8 cellular contexts compared by ENCODE assay signal in the genomic region with DNA sequence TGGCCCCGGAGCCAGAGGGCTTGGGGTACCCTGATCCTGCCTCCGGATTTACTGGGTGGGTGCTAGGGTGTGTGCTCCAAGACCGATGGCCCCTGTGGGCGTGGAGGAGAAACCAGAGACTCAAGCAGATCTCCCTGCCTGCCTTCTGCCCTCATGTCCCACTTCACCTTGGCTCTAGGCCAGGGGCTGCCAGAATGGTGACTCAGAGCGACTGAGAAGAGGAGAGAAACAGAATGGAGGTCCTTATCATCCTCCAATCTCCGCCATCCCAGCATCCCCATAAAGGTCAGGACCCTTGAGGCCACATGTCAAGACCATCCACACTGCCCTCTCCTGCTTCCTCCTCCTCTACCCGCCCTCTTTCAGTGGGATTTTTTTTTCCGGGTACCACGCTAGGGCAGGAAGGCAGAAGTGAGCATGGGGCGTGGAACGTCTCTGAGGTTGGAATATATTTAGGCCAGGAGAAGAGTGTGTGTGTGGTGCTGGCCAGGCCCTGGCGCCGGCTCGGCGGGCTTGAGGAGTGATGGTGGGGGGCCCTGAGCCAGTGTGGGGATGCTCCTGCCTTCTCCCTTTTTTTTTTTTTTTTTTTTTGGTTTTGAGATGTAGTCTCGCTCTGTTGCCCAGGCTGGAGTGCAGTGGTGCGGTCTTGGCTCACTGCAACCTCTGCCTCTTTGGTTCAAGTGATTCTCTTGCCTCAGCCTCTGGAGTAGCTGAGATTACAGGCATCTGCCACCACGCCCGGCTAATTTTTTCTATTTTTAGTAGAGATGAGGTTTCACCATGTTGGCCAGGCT. TPM values are rescaled to one million over a fixed set of nuclear protein-coding genes. Genes with fewer than 3 reads are reported as not detected.
DNase-seq lines count a peak whose midpoint lies in the region; ATAC-seq and TF ChIP-seq lines count a peak whose summit lies in the region.

No MANE protein-coding gene starts in this region.

- peak; percentile 64 to 91 (median 68) for DNase-seq in CD8-positive, alpha-beta memory T cell
- DNase-seq in M059J (ENCODE audit: low read depth) (peak; percentile 97), lung (ENCODE audit: low spot score) (peak; percentile 88), germinal center (ENCODE audit: low spot score) (no peak)
- peak; percentile 73 for DNase-seq in activated CD4-positive, alpha-beta T cell treated with anti-CD3 and anti-CD28 coated beads for 1 hour
- DNase-seq in central memory CD8-positive, alpha-beta T cell (ENCODE audit: low spot score in 2 of 2), result peak; percentile 47 to 54
- DNase-seq in stimulated activated CD8-positive, alpha-beta memory T cell treated with anti-CD3 and anti-CD28 coated beads, Interleukin-15, amount 100 ng/mL, for 48 hours (ENCODE audit: low read depth in 2 of 2), result peak; percentile 69 to 78

- peaks cover 49 to 68% (median 55%) of the 10 kb centered on the region in 3 donors for H3K4me1 Mint-ChIP-seq in CD8-positive, alpha-beta memory T cell
- H3K4me1 Mint-ChIP-seq in central memory CD8-positive, alpha-beta T cell, result peaks cover 45% of the 10 kb centered on the region

- H3K27me3 ChIP-seq in CD8-positive, alpha-beta memory T cell (ENCODE audit: insufficient read depth, low read length, poor library complexity, severe bottlenecking), result no peaks in the 10 kb centered on the region
- no peaks in the 10 kb centered on the region for H3K27me3 ChIP-seq in lung (ENCODE audit: control insufficient read depth, insufficient read depth)

- no peak for ATAC-seq in central memory CD8-positive, alpha-beta T cell (replicated peaks; ENCODE audit: extremely low read depth, poor library complexity, severe bottlenecking)
- ATAC-seq in lung (ENCODE audit: insufficient read depth, low FRiP score), result no peak
- no peak for ATAC-seq in GM18502 (IDR thresholded peaks at IDR 0.05; ENCODE audit: poor library complexity, unreplicated experiment)

- peak overlapping the region; percentile 51 for H3K4me3 ChIP-seq in CD8-positive, alpha-beta memory T cell (ENCODE audit: low read length)
- no peak overlapping the region for H3K4me3 ChIP-seq in lung

- H3K4me1 ChIP-seq in CD8-positive, alpha-beta memory T cell (ENCODE audit: insufficient read depth, low read length), result peaks cover 63% of the 10 kb centered on the region
- peaks cover 3 to 19% of the 10 kb centered on the region in 2 donors for H3K4me1 ChIP-seq in lung (ENCODE audit: control insufficient read depth in 2 of 2, insufficient read depth in 2 of 2, low read length in 2 of 2)

- no peaks in the 10 kb centered on the region for H3K9me3 ChIP-seq in CD8-positive, alpha-beta memory T cell (ENCODE audit: low read length)
- no peaks in the 10 kb centered on the region for H3K9me3 ChIP-seq in lung (ENCODE audit: control insufficient read depth in 2 of 2, insufficient read depth in 1 of 2, low read length in 1 of 2)

- no peaks in the 10 kb centered on the region for H3K27me3 Mint-ChIP-seq in CD8-positive, alpha-beta memory T cell
- no peaks in the 10 kb centered on the region for H3K27me3 Mint-ChIP-seq in central memory CD8-positive, alpha-beta T cell

- no peaks in the 10 kb centered on the region for H3K36me3 ChIP-seq in CD8-positive, alpha-beta memory T cell (ENCODE audit: insufficient read depth, low read length)
- no peaks in the 10 kb centered on the region for H3K36me3 ChIP-seq in lung (ENCODE audit: control insufficient read depth in 2 of 2, insufficient read depth in 2 of 2, low read length in 2 of 2)

- H3K27ac Mint-ChIP-seq in CD8-positive, alpha-beta memory T cell, result peak overlapping the region; percentile 95 to 98 (median 97)
- H3K27ac Mint-ChIP-seq in central memory CD8-positive, alpha-beta T cell (ENCODE audit: low read depth), result peak overlapping the region; percentile 86

- CTCF ChIA-PET in CD8-positive, alpha-beta memory T cell (lab: Charles Lee), result interaction anchor here (0.9 to 1.2 kb wide), 3 partner anchors 10 to 23 kb away, joined by 3 to 5 read pairs (median 5); no protein-coding TSS in a partner anchor

- POLR2A ChIA-PET in CD8-positive, alpha-beta memory T cell (lab: Charles Lee), result interaction anchor here (1.6 to 6.2 kb wide), 3 partner anchors 10 to 20 kb away, joined by 4 to 27 read pairs (median 16); no protein-coding TSS in a partner anchor

- peak overlapping the region; percentile 39 for H3K27ac ChIP-seq in CD8-positive, alpha-beta memory T cell (ENCODE audit: low read depth, low read length)
- H3K27ac ChIP-seq in lung (ENCODE audit: low read depth in 1 of 2, low read length in 1 of 2), result peak overlapping the region; percentile 61 to 76

- no peaks in the 10 kb centered on the region for H3K9me3 Mint-ChIP-seq in CD8-positive, alpha-beta memory T cell
- no peaks in the 10 kb centered on the region for H3K9me3 Mint-ChIP-seq in central memory CD8-positive, alpha-beta T cell

- WGBS in lung, 2 donors, result 28 to 31% methylated on average over 19 of the region's 19 CpGs

- peak overlapping the region; percentile 82 to 92 (median 87) for H3K4me3 Mint-ChIP-seq in CD8-positive, alpha-beta memory T cell
- peak overlapping the region; percentile 76 for H3K4me3 Mint-ChIP-seq in central memory CD8-positive, alpha-beta T cell

- no peak for TF ChIP-seq CTCF in lung (IDR thresholded peaks at IDR 0.05; ENCODE audit: control extremely low read depth, extremely low read depth)

- H3K36me3 Mint-ChIP-seq in CD8-positive, alpha-beta memory T cell, result peaks cover 0 to 2% (median 0%) of the 10 kb centered on the region in 3 donors
- H3K36me3 Mint-ChIP-seq in central memory CD8-positive, alpha-beta T cell (ENCODE audit: insufficient read depth), result peaks cover 11% of the 10 kb centered on the region

RNA-seq across cellular contexts. Expression of a gene that starts 22.3 kb away (rescaled TPM):
- total RNA-seq in CD8-positive, alpha-beta memory T cell, result 100 to 1,000 TPM; 102 to 111 TPM
- polyA plus RNA-seq in CD8-positive, alpha-beta memory T cell, result 277 TPM
- total RNA-seq in M059J (2014; rRNA removed; shearing (Covaris generic)), result 16.6 and 33.0 TPM in 2 replicates
- 10 to 100 TPM; 29.8 to 93.5 TPM for total RNA-seq in lung
- polyA plus RNA-seq in lung, result 100 to 1,000 TPM in 1 of 2 donors, 10 to 100 TPM in 1; 92.5 to 242 TPM

RNA-seq across cellular contexts. Expression of a gene that starts 22.4 kb away (rescaled TPM):
- total RNA-seq in CD8-positive, alpha-beta memory T cell, result 10 to 100 TPM; 60.9 to 63.7 TPM
- 58.7 TPM for polyA plus RNA-seq in CD8-positive, alpha-beta memory T cell
- 122 and 124 TPM in 2 replicates for total RNA-seq in M059J (2014; rRNA removed; shearing (Covaris generic))
- total RNA-seq in lung, result 10 to 100 TPM; 45.8 to 94.3 TPM
- polyA plus RNA-seq in lung, result 100 to 1,000 TPM; 128 to 136 TPM

RNA-seq across cellular contexts. Expression of a gene that starts 54.5 kb away (rescaled TPM):
- total RNA-seq in CD8-positive, alpha-beta memory T cell, result 100 to 1,000 TPM in 1 of 2 experiments, 10 to 100 TPM in 1; 89.9 to 111 TPM
- 3.9 TPM for polyA plus RNA-seq in CD8-positive, alpha-beta memory T cell
- 48.1 and 126 TPM in 2 replicates for total RNA-seq in M059J (2014; rRNA removed; shearing (Covaris generic))
- 10 to 100 TPM; 18.4 to 94.8 TPM for total RNA-seq in lung
- 10 to 100 TPM; 51.6 to 64.9 TPM for polyA plus RNA-seq in lung

RNA-seq across cellular contexts. Expression of a gene that starts 56.0 kb away (rescaled TPM):
- 100 to 1,000 TPM; 138 TPM for total RNA-seq in CD8-positive, alpha-beta memory T cell
- 18.2 TPM for polyA plus RNA-seq in CD8-positive, alpha-beta memory T cell
- total RNA-seq in M059J (2014; rRNA removed; shearing (Covaris generic)), result 19.9 and 23.0 TPM in 2 replicates
- total RNA-seq in lung, result 10 to 100 TPM; 14.4 to 41.4 TPM
- 10 to 100 TPM; 46.1 to 48.2 TPM for polyA plus RNA-seq in lung
